33 cellular contexts compared by ENCODE assay signal in the genomic region with DNA sequence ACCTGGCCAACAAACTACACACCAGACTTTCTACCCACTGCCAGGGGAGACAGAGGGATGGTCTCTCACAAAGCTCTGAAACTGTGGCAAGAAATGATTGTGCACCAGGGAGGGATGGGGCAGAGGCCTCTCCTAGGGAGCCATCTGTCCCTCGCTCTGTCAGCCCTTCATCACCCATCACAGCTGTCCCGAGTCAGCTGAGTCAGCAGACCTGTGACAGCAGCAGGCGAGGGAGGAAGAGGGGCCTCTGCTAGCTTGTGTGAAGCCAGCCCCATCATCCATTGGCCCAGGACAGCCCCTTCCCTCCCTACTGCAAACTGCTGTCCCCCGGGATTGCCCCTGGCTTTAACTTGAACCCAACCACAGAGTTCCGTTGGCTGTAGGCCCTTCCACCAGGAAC. TPM values are rescaled to one million over a fixed set of nuclear protein-coding genes. Genes with fewer than 3 reads are reported as not detected.
DNase-seq lines count a peak whose midpoint lies in the region; ATAC-seq and TF ChIP-seq lines count a peak whose summit lies in the region.
"Had no signal": no experiment of that assay in that cellular context is flagged by ENCODE, and none has a peak within 500 bp of the region (broad histone marks: within the 10 kb centered on the region; RNA-seq: fewer than 3 reads in every experiment).

No MANE protein-coding gene starts in this region.

- peaks cover 37% of the 10 kb centered on the region for H3K4me1 ChIP-seq in Panc1 (ENCODE audit: control insufficient read depth, insufficient read depth, low read length)
- H3K4me1 ChIP-seq in naive thymus-derived CD4-positive, alpha-beta T cell (ENCODE audit: control insufficient read depth in 2 of 2, insufficient read depth in 2 of 2, low read length in 2 of 2): peaks cover 16 to 18% of the 10 kb centered on the region in 2 donors
- H3K4me1 ChIP-seq: breast epithelium had no signal

- no peaks in the 10 kb centered on the region for H3K27me3 Mint-ChIP-seq in activated CD4-positive, alpha-beta T cell treated with anti-CD3 and anti-CD28 coated beads for 36 hours
- H3K27me3 Mint-ChIP-seq in naive thymus-derived CD4-positive, alpha-beta T cell: no peaks in the 10 kb centered on the region
- no peaks in the 10 kb centered on the region for H3K27me3 Mint-ChIP-seq in osteocyte (ENCODE audit: unreplicated experiment)
- H3K27me3 Mint-ChIP-seq: activated CD4-positive, alpha-beta T cell treated with anti-CD3 and anti-CD28 coated beads, Interleukin-2, amount 10 ng/mL, durations not matched to agents 24 days and 14 days; naive thymus-derived CD8-positive, alpha-beta T cell; stimulated activated naive CD8-positive, alpha-beta T cell treated with anti-CD3 and anti-CD28 coated beads, Interleukin-15, amount 100 ng/mL, for 72 hours had no signal

- CTCF ChIA-PET in activated CD4-positive, alpha-beta T cell treated with anti-CD3 and anti-CD28 coated beads for 36 hours (lab: Charles Lee): interaction anchor here (1.5 to 12.3 kb wide), 2 partner anchors 14 to 128 kb away, joined by 6 to 205 read pairs; no protein-coding TSS in a partner anchor
- CTCF ChIA-PET in Panc1 (lab: Charles Lee): no interaction called here
- CTCF ChIA-PET in naive thymus-derived CD4-positive, alpha-beta T cell (lab: Charles Lee): interaction anchor here (0.6 to 3.6 kb wide), 3 partner anchors 99 to 128 kb away, joined by 3 to 19 read pairs (median 5); no protein-coding TSS in a partner anchor

- POLR2A ChIA-PET in activated CD4-positive, alpha-beta T cell treated with anti-CD3 and anti-CD28 coated beads for 36 hours (lab: Charles Lee): no interaction called here
- POLR2A ChIA-PET in Panc1 (lab: Charles Lee): no interaction called here
- POLR2A ChIA-PET in naive thymus-derived CD4-positive, alpha-beta T cell (lab: Charles Lee): interaction anchor here (0.7 to 0.9 kb wide), 2 partner anchors 116 to 128 kb away, joined by 3 read pairs; partner anchors contain the start of gene MAT2A

- no peaks in the 10 kb centered on the region for H3K36me3 ChIP-seq in Panc1 (ENCODE audit: control insufficient read depth, insufficient read depth, low read length)
- peaks cover 0 to 1% (median 0%) of the 10 kb centered on the region in 3 experiments for H3K36me3 ChIP-seq in naive thymus-derived CD4-positive, alpha-beta T cell (ENCODE audit: control insufficient read depth in 2 of 3, insufficient read depth in 3 of 3, low read length in 3 of 3)
- H3K36me3 ChIP-seq: breast epithelium, gastrocnemius medialis, pancreas, Peyer's patch, SJSA1, tibial nerve had no signal

- DNase-seq in activated CD4-positive, alpha-beta T cell treated with anti-CD3 and anti-CD28 coated beads for 36 hours: no peak
- DNase-seq in activated CD4-positive, alpha-beta T cell treated with anti-CD3 and anti-CD28 coated beads for 48 hours: no peak
- DNase-seq in Panc1 (ENCODE audit: low read depth, low spot score) (no peak), erythroblast (lab: John Stamatoyannopoulos, UW) (peak; percentile 61 to 76), mucosa of gallbladder (ENCODE audit: low spot score) (no peak), osteocyte (ENCODE audit: extremely low spot score, unreplicated experiment) (no peak)
- no peak for DNase-seq in naive thymus-derived CD4-positive, alpha-beta T cell
- DNase-seq: activated CD4-positive, alpha-beta T cell treated with anti-CD3 and anti-CD28 coated beads, Interleukin-2, amount 10 ng/mL, durations not matched to agents 24 days and 14 days; activated naive CD4-positive, alpha-beta T cell treated with Interleukin-2 at 50 U/mL for 16 hours; activated T-cell treated with anti-CD3 and anti-CD28 coated beads, Interleukin-2, amount 50 U/mL, for 72 hours; GDM1; H7; hippocampal formation; immature natural killer cell; Kasumi-1; mesendoderm; naive thymus-derived CD8-positive, alpha-beta T cell; NCI-H1092 treated with DMSO at 0.1 percent for 48 hours; NCI-H2029; NCI-H446 treated with DMSO at 0.1 percent for 48 hours; NK-92 treated with Interleukin-12 subunit alpha and Interleukin-12 subunit beta, amount 100 ng/mL, for 24 hours; pancreas; Peyer's patch; stimulated activated naive CD8-positive, alpha-beta T cell treated with anti-CD3 and anti-CD28 coated beads, Interleukin-15, amount 100 ng/mL, for 72 hours had no signal

- no peaks in the 10 kb centered on the region for H3K36me3 Mint-ChIP-seq in activated CD4-positive, alpha-beta T cell treated with anti-CD3 and anti-CD28 coated beads for 36 hours (ENCODE audit: low read depth)
- no peaks in the 10 kb centered on the region for H3K36me3 Mint-ChIP-seq in naive thymus-derived CD4-positive, alpha-beta T cell
- H3K36me3 Mint-ChIP-seq in osteocyte (ENCODE audit: unreplicated experiment): no peaks in the 10 kb centered on the region
- H3K36me3 Mint-ChIP-seq: immature natural killer cell; naive thymus-derived CD8-positive, alpha-beta T cell had no signal

- no TSS peak for BruUV-seq in Panc1 (replicated peaks; lab: Mats Ljungman, UMichigan)

- H3K27ac Mint-ChIP-seq in activated CD4-positive, alpha-beta T cell treated with anti-CD3 and anti-CD28 coated beads for 36 hours: peak overlapping the region; percentile 6
- H3K27ac Mint-ChIP-seq in naive thymus-derived CD4-positive, alpha-beta T cell: no peak overlapping the region
- no peak overlapping the region for H3K27ac Mint-ChIP-seq in osteocyte (ENCODE audit: unreplicated experiment)
- H3K27ac Mint-ChIP-seq: activated CD4-positive, alpha-beta T cell treated with anti-CD3 and anti-CD28 coated beads, Interleukin-2, amount 10 ng/mL, durations not matched to agents 24 days and 14 days; activated T-cell treated with anti-CD3 and anti-CD28 coated beads, Interleukin-2, amount 50 U/mL, for 72 hours; immature natural killer cell had no signal

- no peak overlapping the region for H3K4me3 Mint-ChIP-seq in activated CD4-positive, alpha-beta T cell treated with anti-CD3 and anti-CD28 coated beads for 36 hours
- H3K4me3 Mint-ChIP-seq in naive thymus-derived CD4-positive, alpha-beta T cell: no peak overlapping the region
- H3K4me3 Mint-ChIP-seq in osteocyte (ENCODE audit: unreplicated experiment): no peak overlapping the region
- H3K4me3 Mint-ChIP-seq: activated CD4-positive, alpha-beta T cell treated with anti-CD3 and anti-CD28 coated beads, Interleukin-2, amount 10 ng/mL, durations not matched to agents 24 days and 14 days; activated T-cell treated with anti-CD3 and anti-CD28 coated beads, Interleukin-2, amount 50 U/mL, for 72 hours; immature natural killer cell; naive thymus-derived CD8-positive, alpha-beta T cell; stimulated activated naive CD8-positive, alpha-beta T cell treated with anti-CD3 and anti-CD28 coated beads, Interleukin-15, amount 100 ng/mL, for 72 hours had no signal

- intact Hi-C loops in activated CD4-positive, alpha-beta T cell treated with anti-CD3 and anti-CD28 coated beads for 36 hours (cut with DNase I, micrococcal nuclease): no loop called here
- intact Hi-C loops in Panc1 (cut with micrococcal nuclease; ENCODE audit: unreplicated experiment): loop anchor here (10.0 kb wide), 1 partner anchor 71 kb away; no protein-coding TSS in a partner anchor
- intact Hi-C loops in naive thymus-derived CD4-positive, alpha-beta T cell (cut with micrococcal nuclease): loop anchor here in 1 of 2 donors (5.0 kb wide), 2 partner anchors 214 to 684 kb away; partner anchors contain the start of genes POLR1A and PTCD3

- H3K27me3 ChIP-seq in Panc1 (ENCODE audit: control insufficient read depth, insufficient read depth, low read length): no peaks in the 10 kb centered on the region
- no peaks in the 10 kb centered on the region for H3K27me3 ChIP-seq in naive thymus-derived CD4-positive, alpha-beta T cell (ENCODE audit: control insufficient read depth in 2 of 2, insufficient read depth in 2 of 2, low read length in 2 of 2)
- H3K27me3 ChIP-seq: breast epithelium, gastrocnemius medialis, pancreas, Peyer's patch, SJSA1, tibial nerve had no signal

- H3K4me3 ChIP-seq in Panc1 (ENCODE audit: low read depth in 2 of 2, low read length in 2 of 2): no peak overlapping the region
- no peak overlapping the region for H3K4me3 ChIP-seq in naive thymus-derived CD4-positive, alpha-beta T cell (ENCODE audit: low read length)
- H3K4me3 ChIP-seq: breast epithelium, coronary artery, gastrocnemius medialis, pancreas, Peyer's patch, SJSA1, tibial nerve had no signal

- TF ChIP-seq CTCF in Panc1 (IDR thresholded peaks at IDR 0.05): no peak
- TF ChIP-seq CTCF in osteocyte (IDR thresholded peaks at IDR 0.05): no peak

- no peak for ATAC-seq in activated CD4-positive, alpha-beta T cell treated with anti-CD3 and anti-CD28 coated beads for 36 hours
- no peak for ATAC-seq in Panc1
- ATAC-seq in naive thymus-derived CD4-positive, alpha-beta T cell: no peak
- ATAC-seq in GM18873 (IDR thresholded peaks at IDR 0.05; ENCODE audit: low FRiP score, unreplicated experiment): no peak
- ATAC-seq: activated T-cell treated with anti-CD3 and anti-CD28 coated beads, Interleukin-2, amount 50 U/mL, for 72 hours; gastrocnemius medialis; left lobe of liver; naive thymus-derived CD8-positive, alpha-beta T cell; pancreas; sciatic nerve; stimulated activated naive CD8-positive, alpha-beta T cell treated with anti-CD3 and anti-CD28 coated beads, Interleukin-15, amount 100 ng/mL, for 72 hours had no signal

- peak overlapping the region; percentile 75 for H3K27ac ChIP-seq in Panc1 (ENCODE audit: low read length)
- no peak overlapping the region for H3K27ac ChIP-seq in naive thymus-derived CD4-positive, alpha-beta T cell (ENCODE audit: low read depth, low read length)
- H3K27ac ChIP-seq: 22Rv1, breast epithelium, coronary artery, gastrocnemius medialis, SJSA1, tibial nerve had no signal

- H3K4me1 Mint-ChIP-seq in activated CD4-positive, alpha-beta T cell treated with anti-CD3 and anti-CD28 coated beads for 36 hours: peaks cover 21% of the 10 kb centered on the region
- H3K4me1 Mint-ChIP-seq in naive thymus-derived CD4-positive, alpha-beta T cell: peaks cover 14 to 24% (median 16%) of the 10 kb centered on the region in 7 donors
- peaks cover 19% of the 10 kb centered on the region for H3K4me1 Mint-ChIP-seq in osteocyte (ENCODE audit: unreplicated experiment)

- TF ChIP-seq POLR2A in erythroblast (IDR thresholded peaks at IDR 0.05; ENCODE audit: low read length): no peak

- no peaks in the 10 kb centered on the region for H3K9me3 ChIP-seq in Panc1 (ENCODE audit: control insufficient read depth, insufficient read depth, low read depth, low read length)
- no peaks in the 10 kb centered on the region for H3K9me3 ChIP-seq in naive thymus-derived CD4-positive, alpha-beta T cell (ENCODE audit: control insufficient read depth in 2 of 3, low read length in 3 of 3)
- H3K9me3 ChIP-seq: breast epithelium, gastrocnemius medialis, pancreas, Peyer's patch, SJSA1, tibial nerve had no signal

- H3K9me3 Mint-ChIP-seq in activated CD4-positive, alpha-beta T cell treated with anti-CD3 and anti-CD28 coated beads for 36 hours (ENCODE audit: low read depth): no peaks in the 10 kb centered on the region
- H3K9me3 Mint-ChIP-seq in naive thymus-derived CD4-positive, alpha-beta T cell: peaks cover 0 to 2% (median 0%) of the 10 kb centered on the region in 11 donors
- no peaks in the 10 kb centered on the region for H3K9me3 Mint-ChIP-seq in osteocyte (ENCODE audit: unreplicated experiment)
- H3K9me3 Mint-ChIP-seq: activated CD4-positive, alpha-beta T cell treated with anti-CD3 and anti-CD28 coated beads, Interleukin-2, amount 10 ng/mL, durations not matched to agents 24 days and 14 days; activated T-cell treated with anti-CD3 and anti-CD28 coated beads, Interleukin-2, amount 50 U/mL, for 72 hours; immature natural killer cell; naive thymus-derived CD8-positive, alpha-beta T cell; stimulated activated naive CD8-positive, alpha-beta T cell treated with anti-CD3 and anti-CD28 coated beads, Interleukin-15, amount 100 ng/mL, for 72 hours had no signal

- in situ Hi-C loops in Panc1 (cut with HindIII; ENCODE audit: low pct_unique_long_range_greater_than_20kb, low sequenced_read_pairs): loop anchor here (25.0 kb wide), 1 partner anchor 114 kb away; the partner anchor contains the start of gene MAT2A

RNA-seq across cellular contexts. Expression of gene SH2D6, which starts 5.0 kb away (rescaled TPM):
- 1 to 10 TPM; 1.7 to 2.2 TPM for total RNA-seq in activated CD4-positive, alpha-beta T cell treated with anti-CD3 and anti-CD28 coated beads for 36 hours
- 3.3 TPM for total RNA-seq in Panc1 (2021; ENCODE audit: unreplicated experiment)
- polyA plus RNA-seq in Panc1 (2012; ENCODE audit: insufficient read length): 3.3 TPM
- 9.9 TPM for total RNA-seq in mucosa of gallbladder
- total RNA-seq in naive thymus-derived CD4-positive, alpha-beta T cell: 1 to 10 TPM in 1 of 5 experiments, under 1 TPM in 2, not detected in 2; 0.48 to 1.1 (median 0.94) TPM
- polyA plus RNA-seq in naive thymus-derived CD4-positive, alpha-beta T cell: not detected
- total RNA-seq in osteocyte: 0.51 and 1.6 TPM in 2 replicates
- total RNA-seq: breast epithelium, H7, SJSA1 had no signal
- polyA plus RNA-seq: immature natural killer cell; naive thymus-derived CD8-positive, alpha-beta T cell had no signal

RNA-seq across cellular contexts. Expression of gene CAPG, which starts 13.4 kb away (rescaled TPM):
- total RNA-seq in activated CD4-positive, alpha-beta T cell treated with anti-CD3 and anti-CD28 coated beads for 36 hours: 10 to 100 TPM; 28.3 to 45.6 TPM
- total RNA-seq in Panc1 (2021; ENCODE audit: unreplicated experiment) (202 TPM), mucosa of gallbladder (125 TPM), osteocyte (32.2 and 32.8 TPM in 2 replicates)
- 510 TPM for polyA plus RNA-seq in Panc1 (2012; ENCODE audit: insufficient read length)
- 100 to 1,000 TPM in 2 of 5 experiments, 10 to 100 TPM in 3; 12.9 to 265 (median 29.7) TPM for total RNA-seq in naive thymus-derived CD4-positive, alpha-beta T cell
- polyA plus RNA-seq in naive thymus-derived CD4-positive, alpha-beta T cell: 10 to 100 TPM; 34.3 to 36.4 TPM

Comparison
In these comparisons a context has a peak if more than half of its experiments do, and no peak if none do; other contexts are left out.
1. DNase-seq: peak in erythroblast (2 of 2); none in activated CD4-positive, alpha-beta T cell treated with anti-CD3 and anti-CD28 coated beads for 36 hours (single experiment), activated CD4-positive, alpha-beta T cell treated with anti-CD3 and anti-CD28 coated beads for 48 hours (single experiment), Panc1 (single experiment), mucosa of gallbladder (single experiment), naive thymus-derived CD4-positive, alpha-beta T cell (0 of 9) and osteocyte (single experiment).